In the genomic region with DNA sequence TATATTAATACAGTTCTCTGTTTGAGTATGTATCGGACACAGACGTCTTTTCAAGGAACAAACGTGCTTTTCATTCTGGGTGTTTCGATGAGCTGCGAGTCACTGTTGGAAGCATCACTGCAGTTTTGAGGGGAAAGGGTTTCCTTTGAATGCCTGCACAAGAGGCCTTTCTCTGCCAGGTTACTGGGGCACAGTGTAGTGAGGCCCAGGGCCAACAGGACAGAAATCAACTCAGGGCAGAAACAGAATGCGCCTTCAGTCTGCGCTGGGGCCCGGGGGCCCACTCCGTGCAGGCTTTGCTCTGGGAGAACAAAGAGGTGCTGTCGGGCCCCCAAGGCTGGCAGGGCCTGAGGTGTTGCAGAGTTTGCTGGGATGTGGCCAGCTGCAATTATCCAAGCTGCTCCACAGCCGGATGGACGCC, we compare ENCODE assay signal across 1 cellular context.
TF ChIP-seq lines count a peak whose summit lies in the region.

No MANE protein-coding gene starts in this region.

TF ChIP-seq in HepG2, 621 proteins besides CTCF, POLR2A, EP300 and RAD21 (continued from another document and continues in another):
- TF ChIP-seq, protein P1, sequence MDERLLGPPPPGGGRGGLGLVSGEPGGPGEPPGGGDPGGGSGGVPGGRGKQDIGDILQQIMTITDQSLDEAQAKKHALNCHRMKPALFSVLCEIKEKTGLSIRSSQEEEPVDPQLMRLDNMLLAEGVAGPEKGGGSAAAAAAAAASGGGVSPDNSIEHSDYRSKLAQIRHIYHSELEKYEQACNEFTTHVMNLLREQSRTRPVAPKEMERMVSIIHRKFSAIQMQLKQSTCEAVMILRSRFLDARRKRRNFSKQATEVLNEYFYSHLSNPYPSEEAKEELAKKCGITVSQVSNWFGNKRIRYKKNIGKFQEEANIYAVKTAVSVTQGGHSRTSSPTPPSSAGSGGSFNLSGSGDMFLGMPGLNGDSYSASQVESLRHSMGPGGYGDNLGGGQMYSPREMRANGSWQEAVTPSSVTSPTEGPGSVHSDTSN (CRISPR knock-in tag; IDR thresholded peaks at IDR 0.05) = no peak
- TF ChIP-seq ZNF607 (CRISPR knock-in tag; IDR thresholded peaks at IDR 0.05; ENCODE audit: borderline replicate concordance) (no peak), NR1H2 (CRISPR knock-in tag; IDR thresholded peaks at IDR 0.05; ENCODE audit: borderline replicate concordance, low read depth) (no peak), SRSF1 (optimal IDR thresholded peaks at IDR 0.05; ENCODE audit: low read depth, low read length) (peak; percentile 77), SOX13 (IDR thresholded peaks at IDR 0.05) (no peak), SOX13 (CRISPR knock-in tag; conservative IDR thresholded peaks at IDR 0.05 in 1 of 2, IDR thresholded peaks at IDR 0.05 in 1 of 2) (peak in 1 of 2 experiments; percentile 22; a peak in 1 of 4 replicates), JUND (CRISPR knock-in tag; IDR thresholded peaks at IDR 0.05) (no peak), FOXM1 (CRISPR knock-in tag; IDR thresholded peaks at IDR 0.05) (no peak), ZKSCAN8 (CRISPR knock-in tag; IDR thresholded peaks at IDR 0.05; ENCODE audit: borderline replicate concordance) (no peak), ZNF432 (CRISPR knock-in tag; IDR thresholded peaks at IDR 0.05; ENCODE audit: borderline replicate concordance) (no peak), CENPT (CRISPR knock-in tag; IDR thresholded peaks at IDR 0.05; ENCODE audit: low read depth) (no peak), ZSCAN21 (CRISPR knock-in tag; IDR thresholded peaks at IDR 0.05; ENCODE audit: borderline replicate concordance) (0 out of 2 replicates have a peak, but pooled peaks have one; percentile 24), SRSF4 (IDR thresholded peaks at IDR 0.05; ENCODE audit: low read depth, low read length, poor library complexity, severe bottlenecking) (no peak), EEA1 (CRISPR knock-in tag; IDR thresholded peaks at IDR 0.05; ENCODE audit: borderline replicate concordance) (no peak), KDM4B (CRISPR knock-in tag; IDR thresholded peaks at IDR 0.05) (no peak), ZNF33B (CRISPR knock-in tag; IDR thresholded peaks at IDR 0.05) (no peak), HNRNPH1 (optimal IDR thresholded peaks at IDR 0.05; ENCODE audit: low read depth, low read length) (no peak), HNRNPK (IDR thresholded peaks at IDR 0.05; ENCODE audit: low read depth, low read length, poor library complexity, severe bottlenecking) (no peak), MEF2D (CRISPR knock-in tag; IDR thresholded peaks at IDR 0.05) (no peak), ARHGAP35 (CRISPR knock-in tag; IDR thresholded peaks at IDR 0.05; ENCODE audit: borderline replicate concordance) (no peak), ZFX (CRISPR knock-in tag; IDR thresholded peaks at IDR 0.05; ENCODE audit: low read depth) (peak; percentile 53), ATF7-NPFF (CRISPR knock-in tag; IDR thresholded peaks at IDR 0.05; ENCODE audit: low read depth) (no peak), RFX3 (CRISPR knock-in tag; IDR thresholded peaks at IDR 0.05) (no peak), TEAD3 (CRISPR knock-in tag; optimal IDR thresholded peaks at IDR 0.05; ENCODE audit: borderline replicate concordance) (peak; percentile 36), NBN (conservative IDR thresholded peaks at IDR 0.05) (no peak), DR1 (CRISPR knock-in tag; IDR thresholded peaks at IDR 0.05) (peak; percentile 22; the same call in 1 of the 2 replicates), HOXA5 (CRISPR knock-in tag; IDR thresholded peaks at IDR 0.05) (no peak)
- TF ChIP-seq, protein P2, sequence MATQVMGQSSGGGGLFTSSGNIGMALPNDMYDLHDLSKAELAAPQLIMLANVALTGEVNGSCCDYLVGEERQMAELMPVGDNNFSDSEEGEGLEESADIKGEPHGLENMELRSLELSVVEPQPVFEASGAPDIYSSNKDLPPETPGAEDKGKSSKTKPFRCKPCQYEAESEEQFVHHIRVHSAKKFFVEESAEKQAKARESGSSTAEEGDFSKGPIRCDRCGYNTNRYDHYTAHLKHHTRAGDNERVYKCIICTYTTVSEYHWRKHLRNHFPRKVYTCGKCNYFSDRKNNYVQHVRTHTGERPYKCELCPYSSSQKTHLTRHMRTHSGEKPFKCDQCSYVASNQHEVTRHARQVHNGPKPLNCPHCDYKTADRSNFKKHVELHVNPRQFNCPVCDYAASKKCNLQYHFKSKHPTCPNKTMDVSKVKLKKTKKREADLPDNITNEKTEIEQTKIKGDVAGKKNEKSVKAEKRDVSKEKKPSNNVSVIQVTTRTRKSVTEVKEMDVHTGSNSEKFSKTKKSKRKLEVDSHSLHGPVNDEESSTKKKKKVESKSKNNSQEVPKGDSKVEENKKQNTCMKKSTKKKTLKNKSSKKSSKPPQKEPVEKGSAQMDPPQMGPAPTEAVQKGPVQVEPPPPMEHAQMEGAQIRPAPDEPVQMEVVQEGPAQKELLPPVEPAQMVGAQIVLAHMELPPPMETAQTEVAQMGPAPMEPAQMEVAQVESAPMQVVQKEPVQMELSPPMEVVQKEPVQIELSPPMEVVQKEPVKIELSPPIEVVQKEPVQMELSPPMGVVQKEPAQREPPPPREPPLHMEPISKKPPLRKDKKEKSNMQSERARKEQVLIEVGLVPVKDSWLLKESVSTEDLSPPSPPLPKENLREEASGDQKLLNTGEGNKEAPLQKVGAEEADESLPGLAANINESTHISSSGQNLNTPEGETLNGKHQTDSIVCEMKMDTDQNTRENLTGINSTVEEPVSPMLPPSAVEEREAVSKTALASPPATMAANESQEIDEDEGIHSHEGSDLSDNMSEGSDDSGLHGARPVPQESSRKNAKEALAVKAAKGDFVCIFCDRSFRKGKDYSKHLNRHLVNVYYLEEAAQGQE (IDR thresholded peaks at IDR 0.05; ENCODE audit: borderline replicate concordance in 1 of 2, low read depth in 1 of 2, low read length in 2 of 2) = no peak
- TF ChIP-seq, protein P3, sequence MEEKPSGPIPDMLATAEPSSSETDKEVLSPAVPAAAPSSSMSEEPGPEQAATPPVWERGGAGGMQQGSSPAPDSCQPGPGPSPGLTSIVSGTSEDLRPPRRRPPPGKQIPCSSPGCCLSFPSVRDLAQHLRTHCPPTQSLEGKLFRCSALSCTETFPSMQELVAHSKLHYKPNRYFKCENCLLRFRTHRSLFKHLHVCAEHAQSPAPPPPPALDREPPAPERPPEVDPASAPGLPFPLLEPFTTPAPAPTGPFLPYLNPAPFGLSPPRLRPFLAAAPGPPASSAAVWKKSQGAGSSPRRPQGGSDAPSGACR (CRISPR knock-in tag; IDR thresholded peaks at IDR 0.05) = no peak
- TF ChIP-seq, protein P4, sequence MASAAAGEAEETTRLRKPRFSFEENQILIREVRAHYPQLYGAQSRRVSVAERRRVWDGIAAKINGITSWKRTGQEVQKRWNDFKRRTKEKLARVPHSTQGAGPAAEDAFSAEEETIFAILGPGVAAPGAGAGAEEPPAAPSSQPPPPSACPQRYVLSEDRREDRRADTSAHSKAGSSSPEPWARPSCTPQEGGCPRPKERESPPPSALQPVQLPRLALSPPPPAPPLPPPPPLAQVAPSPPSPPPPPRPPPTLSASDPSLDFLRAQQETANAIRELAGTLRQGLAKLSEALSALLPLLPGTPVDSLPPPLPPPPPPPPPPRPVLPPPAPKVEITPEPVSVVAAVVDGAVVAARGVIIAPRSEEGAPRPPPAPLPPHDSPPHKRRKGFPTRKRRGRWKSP (CRISPR knock-in tag; IDR thresholded peaks at IDR 0.05) = no peak
- TF ChIP-seq, protein P5, sequence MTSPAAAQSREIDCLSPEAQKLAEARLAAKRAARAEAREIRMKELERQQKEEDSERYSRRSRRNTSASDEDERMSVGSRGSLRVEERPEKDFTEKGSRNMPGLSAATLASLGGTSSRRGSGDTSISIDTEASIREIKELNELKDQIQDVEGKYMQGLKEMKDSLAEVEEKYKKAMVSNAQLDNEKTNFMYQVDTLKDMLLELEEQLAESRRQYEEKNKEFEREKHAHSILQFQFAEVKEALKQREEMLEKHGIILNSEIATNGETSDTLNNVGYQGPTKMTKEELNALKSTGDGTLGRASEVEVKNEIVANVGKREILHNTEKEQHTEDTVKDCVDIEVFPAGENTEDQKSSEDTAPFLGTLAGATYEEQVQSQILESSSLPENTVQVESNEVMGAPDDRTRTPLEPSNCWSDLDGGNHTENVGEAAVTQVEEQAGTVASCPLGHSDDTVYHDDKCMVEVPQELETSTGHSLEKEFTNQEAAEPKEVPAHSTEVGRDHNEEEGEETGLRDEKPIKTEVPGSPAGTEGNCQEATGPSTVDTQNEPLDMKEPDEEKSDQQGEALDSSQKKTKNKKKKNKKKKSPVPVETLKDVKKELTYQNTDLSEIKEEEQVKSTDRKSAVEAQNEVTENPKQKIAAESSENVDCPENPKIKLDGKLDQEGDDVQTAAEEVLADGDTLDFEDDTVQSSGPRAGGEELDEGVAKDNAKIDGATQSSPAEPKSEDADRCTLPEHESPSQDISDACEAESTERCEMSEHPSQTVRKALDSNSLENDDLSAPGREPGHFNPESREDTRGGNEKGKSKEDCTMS (CRISPR knock-in tag; conservative IDR thresholded peaks at IDR 0.05) = no peak
- TF ChIP-seq, protein P6, sequence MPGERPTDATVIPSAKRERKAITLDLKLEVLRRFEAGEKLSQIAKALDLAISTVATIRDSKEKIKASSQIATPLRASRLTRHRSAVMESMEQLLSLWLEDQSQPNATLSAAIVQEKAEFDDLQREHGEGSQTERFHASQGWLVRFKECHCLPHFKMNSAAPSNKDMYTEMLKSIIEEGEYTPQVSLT (CRISPR knock-in tag; IDR thresholded peaks at IDR 0.05; ENCODE audit: borderline replicate concordance, low read depth) = no peak
- TF ChIP-seq, protein P7, sequence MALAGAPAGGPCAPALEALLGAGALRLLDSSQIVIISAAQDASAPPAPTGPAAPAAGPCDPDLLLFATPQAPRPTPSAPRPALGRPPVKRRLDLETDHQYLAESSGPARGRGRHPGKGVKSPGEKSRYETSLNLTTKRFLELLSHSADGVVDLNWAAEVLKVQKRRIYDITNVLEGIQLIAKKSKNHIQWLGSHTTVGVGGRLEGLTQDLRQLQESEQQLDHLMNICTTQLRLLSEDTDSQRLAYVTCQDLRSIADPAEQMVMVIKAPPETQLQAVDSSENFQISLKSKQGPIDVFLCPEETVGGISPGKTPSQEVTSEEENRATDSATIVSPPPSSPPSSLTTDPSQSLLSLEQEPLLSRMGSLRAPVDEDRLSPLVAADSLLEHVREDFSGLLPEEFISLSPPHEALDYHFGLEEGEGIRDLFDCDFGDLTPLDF (CRISPR knock-in tag; IDR thresholded peaks at IDR 0.05) = no peak
- TF ChIP-seq, protein P8, sequence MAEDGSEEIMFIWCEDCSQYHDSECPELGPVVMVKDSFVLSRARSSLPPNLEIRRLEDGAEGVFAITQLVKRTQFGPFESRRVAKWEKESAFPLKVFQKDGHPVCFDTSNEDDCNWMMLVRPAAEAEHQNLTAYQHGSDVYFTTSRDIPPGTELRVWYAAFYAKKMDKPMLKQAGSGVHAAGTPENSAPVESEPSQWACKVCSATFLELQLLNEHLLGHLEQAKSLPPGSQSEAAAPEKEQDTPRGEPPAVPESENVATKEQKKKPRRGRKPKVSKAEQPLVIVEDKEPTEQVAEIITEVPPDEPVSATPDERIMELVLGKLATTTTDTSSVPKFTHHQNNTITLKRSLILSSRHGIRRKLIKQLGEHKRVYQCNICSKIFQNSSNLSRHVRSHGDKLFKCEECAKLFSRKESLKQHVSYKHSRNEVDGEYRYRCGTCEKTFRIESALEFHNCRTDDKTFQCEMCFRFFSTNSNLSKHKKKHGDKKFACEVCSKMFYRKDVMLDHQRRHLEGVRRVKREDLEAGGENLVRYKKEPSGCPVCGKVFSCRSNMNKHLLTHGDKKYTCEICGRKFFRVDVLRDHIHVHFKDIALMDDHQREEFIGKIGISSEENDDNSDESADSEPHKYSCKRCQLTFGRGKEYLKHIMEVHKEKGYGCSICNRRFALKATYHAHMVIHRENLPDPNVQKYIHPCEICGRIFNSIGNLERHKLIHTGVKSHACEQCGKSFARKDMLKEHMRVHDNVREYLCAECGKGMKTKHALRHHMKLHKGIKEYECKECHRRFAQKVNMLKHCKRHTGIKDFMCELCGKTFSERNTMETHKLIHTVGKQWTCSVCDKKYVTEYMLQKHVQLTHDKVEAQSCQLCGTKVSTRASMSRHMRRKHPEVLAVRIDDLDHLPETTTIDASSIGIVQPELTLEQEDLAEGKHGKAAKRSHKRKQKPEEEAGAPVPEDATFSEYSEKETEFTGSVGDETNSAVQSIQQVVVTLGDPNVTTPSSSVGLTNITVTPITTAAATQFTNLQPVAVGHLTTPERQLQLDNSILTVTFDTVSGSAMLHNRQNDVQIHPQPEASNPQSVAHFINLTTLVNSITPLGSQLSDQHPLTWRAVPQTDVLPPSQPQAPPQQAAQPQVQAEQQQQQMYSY (CRISPR knock-in tag; IDR thresholded peaks at IDR 0.05) = no peak
- TF ChIP-seq, protein P9, sequence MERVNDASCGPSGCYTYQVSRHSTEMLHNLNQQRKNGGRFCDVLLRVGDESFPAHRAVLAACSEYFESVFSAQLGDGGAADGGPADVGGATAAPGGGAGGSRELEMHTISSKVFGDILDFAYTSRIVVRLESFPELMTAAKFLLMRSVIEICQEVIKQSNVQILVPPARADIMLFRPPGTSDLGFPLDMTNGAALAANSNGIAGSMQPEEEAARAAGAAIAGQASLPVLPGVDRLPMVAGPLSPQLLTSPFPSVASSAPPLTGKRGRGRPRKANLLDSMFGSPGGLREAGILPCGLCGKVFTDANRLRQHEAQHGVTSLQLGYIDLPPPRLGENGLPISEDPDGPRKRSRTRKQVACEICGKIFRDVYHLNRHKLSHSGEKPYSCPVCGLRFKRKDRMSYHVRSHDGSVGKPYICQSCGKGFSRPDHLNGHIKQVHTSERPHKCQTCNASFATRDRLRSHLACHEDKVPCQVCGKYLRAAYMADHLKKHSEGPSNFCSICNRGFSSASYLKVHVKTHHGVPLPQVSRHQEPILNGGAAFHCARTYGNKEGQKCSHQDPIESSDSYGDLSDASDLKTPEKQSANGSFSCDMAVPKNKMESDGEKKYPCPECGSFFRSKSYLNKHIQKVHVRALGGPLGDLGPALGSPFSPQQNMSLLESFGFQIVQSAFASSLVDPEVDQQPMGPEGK (CRISPR knock-in tag; IDR thresholded peaks at IDR 0.05) = peak; percentile 87
- TF ChIP-seq, protein P10, sequence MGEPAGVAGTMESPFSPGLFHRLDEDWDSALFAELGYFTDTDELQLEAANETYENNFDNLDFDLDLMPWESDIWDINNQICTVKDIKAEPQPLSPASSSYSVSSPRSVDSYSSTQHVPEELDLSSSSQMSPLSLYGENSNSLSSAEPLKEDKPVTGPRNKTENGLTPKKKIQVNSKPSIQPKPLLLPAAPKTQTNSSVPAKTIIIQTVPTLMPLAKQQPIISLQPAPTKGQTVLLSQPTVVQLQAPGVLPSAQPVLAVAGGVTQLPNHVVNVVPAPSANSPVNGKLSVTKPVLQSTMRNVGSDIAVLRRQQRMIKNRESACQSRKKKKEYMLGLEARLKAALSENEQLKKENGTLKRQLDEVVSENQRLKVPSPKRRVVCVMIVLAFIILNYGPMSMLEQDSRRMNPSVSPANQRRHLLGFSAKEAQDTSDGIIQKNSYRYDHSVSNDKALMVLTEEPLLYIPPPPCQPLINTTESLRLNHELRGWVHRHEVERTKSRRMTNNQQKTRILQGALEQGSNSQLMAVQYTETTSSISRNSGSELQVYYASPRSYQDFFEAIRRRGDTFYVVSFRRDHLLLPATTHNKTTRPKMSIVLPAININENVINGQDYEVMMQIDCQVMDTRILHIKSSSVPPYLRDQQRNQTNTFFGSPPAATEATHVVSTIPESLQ (CRISPR knock-in tag; conservative IDR thresholded peaks at IDR 0.05) = no peak
- TF ChIP-seq, protein P11, sequence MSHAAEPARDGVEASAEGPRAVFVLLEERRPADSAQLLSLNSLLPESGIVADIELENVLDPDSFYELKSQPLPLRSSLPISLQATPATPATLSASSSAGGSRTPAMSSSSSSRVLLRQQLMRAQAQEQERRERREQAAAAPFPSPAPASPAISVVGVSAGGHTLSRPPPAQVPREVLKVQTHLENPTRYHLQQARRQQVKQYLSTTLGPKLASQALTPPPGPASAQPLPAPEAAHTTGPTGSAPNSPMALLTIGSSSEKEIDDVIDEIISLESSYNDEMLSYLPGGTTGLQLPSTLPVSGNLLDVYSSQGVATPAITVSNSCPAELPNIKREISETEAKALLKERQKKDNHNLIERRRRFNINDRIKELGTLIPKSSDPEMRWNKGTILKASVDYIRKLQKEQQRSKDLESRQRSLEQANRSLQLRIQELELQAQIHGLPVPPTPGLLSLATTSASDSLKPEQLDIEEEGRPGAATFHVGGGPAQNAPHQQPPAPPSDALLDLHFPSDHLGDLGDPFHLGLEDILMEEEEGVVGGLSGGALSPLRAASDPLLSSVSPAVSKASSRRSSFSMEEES (CRISPR knock-in tag; IDR thresholded peaks at IDR 0.05) = no peak
